In genomic region chr18:12008181-12008767, GRCh38 we compare ENCODE assay signal across 1 cellular context.
A peak's percentile ranks its signal among the peaks of the same experiment; 100 is the strongest.
TF ChIP-seq lines count a peak whose summit lies in the region.

No MANE protein-coding gene starts in this region.

TF ChIP-seq in liver, 16 proteins besides CTCF, POLR2A, EP300 and RAD21 (continued from another document):
- TF ChIP-seq TAF1 (conservative IDR thresholded peaks at IDR 0.05) (no peak), RXRA (IDR thresholded peaks at IDR 0.05) (peak; percentile 76 to 86), NR2F2 (IDR thresholded peaks at IDR 0.05) (no peak), SP1 (IDR thresholded peaks at IDR 0.05) (peak; percentile 73), MAX (IDR thresholded peaks at IDR 0.05) (peak; percentile 61), EGR1 (IDR thresholded peaks at IDR 0.05; ENCODE audit: low read depth in 2 of 2) (no peak), ATF3 (IDR thresholded peaks at IDR 0.05) (no peak), HNF4G (IDR thresholded peaks at IDR 0.05) (peak; percentile 53), FOXA2 (IDR thresholded peaks at IDR 0.05) (peak; percentile 23)
